ENCODE assay signal across 1 cellular context in the genomic region with DNA sequence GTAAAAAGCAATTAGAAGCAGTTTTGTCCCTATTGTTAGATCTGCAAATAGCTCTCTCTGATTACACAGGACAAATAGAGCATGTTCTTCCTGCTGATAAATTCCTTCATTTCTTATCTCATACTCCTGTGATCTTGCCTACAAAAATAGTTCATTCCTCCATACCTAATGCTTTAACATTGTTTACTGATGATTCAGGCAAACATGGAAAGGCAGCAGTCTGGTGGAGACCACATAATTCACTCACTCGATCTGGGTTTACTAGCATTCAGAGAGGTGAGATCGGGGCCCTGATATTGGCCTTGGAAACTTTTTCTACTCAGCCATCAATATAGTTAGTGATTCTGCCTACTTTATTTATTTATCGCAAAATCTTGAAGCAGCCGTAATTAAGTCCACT.
TF ChIP-seq lines count a peak whose summit lies in the region.

No MANE protein-coding gene starts in this region.

TF ChIP-seq in GM23338, 12 proteins besides CTCF, POLR2A, EP300 and RAD21 (continued from another document):
- TF ChIP-seq, protein P1, sequence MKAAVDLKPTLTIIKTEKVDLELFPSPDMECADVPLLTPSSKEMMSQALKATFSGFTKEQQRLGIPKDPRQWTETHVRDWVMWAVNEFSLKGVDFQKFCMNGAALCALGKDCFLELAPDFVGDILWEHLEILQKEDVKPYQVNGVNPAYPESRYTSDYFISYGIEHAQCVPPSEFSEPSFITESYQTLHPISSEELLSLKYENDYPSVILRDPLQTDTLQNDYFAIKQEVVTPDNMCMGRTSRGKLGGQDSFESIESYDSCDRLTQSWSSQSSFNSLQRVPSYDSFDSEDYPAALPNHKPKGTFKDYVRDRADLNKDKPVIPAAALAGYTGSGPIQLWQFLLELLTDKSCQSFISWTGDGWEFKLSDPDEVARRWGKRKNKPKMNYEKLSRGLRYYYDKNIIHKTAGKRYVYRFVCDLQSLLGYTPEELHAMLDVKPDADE (IDR thresholded peaks at IDR 0.05), result no peak
- no peak for TF ChIP-seq JUNB (IDR thresholded peaks at IDR 0.05; ENCODE audit: unreplicated experiment)
- TF ChIP-seq EZH2phosphoT487 (IDR thresholded peaks at IDR 0.05; ENCODE audit: unreplicated experiment), result no peak
- TF ChIP-seq NANOG (IDR thresholded peaks at IDR 0.05; ENCODE audit: borderline replicate concordance), result no peak
- TF ChIP-seq ZNF114 (CRISPR knock-in tag; IDR thresholded peaks at IDR 0.05), result no peak
- TF ChIP-seq, protein P2, sequence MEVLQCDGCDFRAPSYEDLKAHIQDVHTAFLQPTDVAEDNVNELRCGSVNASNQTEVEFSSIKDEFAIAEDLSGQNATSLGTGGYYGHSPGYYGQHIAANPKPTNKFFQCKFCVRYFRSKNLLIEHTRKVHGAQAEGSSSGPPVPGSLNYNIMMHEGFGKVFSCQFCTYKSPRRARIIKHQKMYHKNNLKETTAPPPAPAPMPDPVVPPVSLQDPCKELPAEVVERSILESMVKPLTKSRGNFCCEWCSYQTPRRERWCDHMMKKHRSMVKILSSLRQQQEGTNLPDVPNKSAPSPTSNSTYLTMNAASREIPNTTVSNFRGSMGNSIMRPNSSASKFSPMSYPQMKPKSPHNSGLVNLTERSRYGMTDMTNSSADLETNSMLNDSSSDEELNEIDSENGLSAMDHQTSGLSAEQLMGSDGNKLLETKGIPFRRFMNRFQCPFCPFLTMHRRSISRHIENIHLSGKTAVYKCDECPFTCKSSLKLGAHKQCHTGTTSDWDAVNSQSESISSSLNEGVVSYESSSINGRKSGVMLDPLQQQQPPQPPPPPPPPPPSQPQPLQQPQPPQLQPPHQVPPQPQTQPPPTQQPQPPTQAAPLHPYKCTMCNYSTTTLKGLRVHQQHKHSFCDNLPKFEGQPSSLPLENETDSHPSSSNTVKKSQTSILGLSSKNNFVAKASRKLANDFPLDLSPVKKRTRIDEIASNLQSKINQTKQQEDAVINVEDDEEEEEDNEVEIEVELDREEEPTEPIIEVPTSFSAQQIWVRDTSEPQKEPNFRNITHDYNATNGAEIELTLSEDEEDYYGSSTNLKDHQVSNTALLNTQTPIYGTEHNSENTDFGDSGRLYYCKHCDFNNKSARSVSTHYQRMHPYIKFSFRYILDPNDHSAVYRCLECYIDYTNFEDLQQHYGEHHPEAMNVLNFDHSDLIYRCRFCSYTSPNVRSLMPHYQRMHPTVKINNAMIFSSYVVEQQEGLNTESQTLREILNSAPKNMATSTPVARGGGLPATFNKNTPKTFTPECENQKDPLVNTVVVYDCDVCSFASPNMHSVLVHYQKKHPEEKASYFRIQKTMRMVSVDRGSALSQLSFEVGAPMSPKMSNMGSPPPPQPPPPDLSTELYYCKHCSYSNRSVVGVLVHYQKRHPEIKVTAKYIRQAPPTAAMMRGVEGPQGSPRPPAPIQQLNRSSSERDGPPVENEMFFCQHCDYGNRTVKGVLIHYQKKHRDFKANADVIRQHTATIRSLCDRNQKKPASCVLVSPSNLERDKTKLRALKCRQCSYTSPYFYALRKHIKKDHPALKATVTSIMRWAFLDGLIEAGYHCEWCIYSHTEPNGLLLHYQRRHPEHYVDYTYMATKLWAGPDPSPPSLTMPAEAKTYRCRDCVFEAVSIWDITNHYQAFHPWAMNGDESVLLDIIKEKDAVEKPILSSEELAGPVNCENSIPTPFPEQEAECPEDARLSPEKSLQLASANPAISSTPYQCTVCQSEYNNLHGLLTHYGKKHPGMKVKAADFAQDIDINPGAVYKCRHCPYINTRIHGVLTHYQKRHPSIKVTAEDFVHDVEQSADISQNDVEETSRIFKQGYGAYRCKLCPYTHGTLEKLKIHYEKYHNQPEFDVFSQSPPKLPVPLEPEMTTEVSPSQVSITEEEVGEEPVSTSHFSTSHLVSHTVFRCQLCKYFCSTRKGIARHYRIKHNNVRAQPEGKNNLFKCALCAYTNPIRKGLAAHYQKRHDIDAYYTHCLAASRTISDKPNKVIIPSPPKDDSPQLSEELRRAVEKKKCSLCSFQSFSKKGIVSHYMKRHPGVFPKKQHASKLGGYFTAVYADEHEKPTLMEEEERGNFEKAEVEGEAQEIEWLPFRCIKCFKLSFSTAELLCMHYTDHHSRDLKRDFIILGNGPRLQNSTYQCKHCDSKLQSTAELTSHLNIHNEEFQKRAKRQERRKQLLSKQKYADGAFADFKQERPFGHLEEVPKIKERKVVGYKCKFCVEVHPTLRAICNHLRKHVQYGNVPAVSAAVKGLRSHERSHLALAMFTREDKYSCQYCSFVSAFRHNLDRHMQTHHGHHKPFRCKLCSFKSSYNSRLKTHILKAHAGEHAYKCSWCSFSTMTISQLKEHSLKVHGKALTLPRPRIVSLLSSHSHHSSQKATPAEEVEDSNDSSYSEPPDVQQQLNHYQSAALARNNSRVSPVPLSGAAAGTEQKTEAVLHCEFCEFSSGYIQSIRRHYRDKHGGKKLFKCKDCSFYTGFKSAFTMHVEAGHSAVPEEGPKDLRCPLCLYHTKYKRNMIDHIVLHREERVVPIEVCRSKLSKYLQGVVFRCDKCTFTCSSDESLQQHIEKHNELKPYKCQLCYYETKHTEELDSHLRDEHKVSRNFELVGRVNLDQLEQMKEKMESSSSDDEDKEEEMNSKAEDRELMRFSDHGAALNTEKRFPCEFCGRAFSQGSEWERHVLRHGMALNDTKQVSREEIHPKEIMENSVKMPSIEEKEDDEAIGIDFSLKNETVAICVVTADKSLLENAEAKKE (CRISPR knock-in tag; IDR thresholded peaks at IDR 0.05), result no peak
